8 cellular contexts compared by ENCODE assay signal in the genomic region with DNA sequence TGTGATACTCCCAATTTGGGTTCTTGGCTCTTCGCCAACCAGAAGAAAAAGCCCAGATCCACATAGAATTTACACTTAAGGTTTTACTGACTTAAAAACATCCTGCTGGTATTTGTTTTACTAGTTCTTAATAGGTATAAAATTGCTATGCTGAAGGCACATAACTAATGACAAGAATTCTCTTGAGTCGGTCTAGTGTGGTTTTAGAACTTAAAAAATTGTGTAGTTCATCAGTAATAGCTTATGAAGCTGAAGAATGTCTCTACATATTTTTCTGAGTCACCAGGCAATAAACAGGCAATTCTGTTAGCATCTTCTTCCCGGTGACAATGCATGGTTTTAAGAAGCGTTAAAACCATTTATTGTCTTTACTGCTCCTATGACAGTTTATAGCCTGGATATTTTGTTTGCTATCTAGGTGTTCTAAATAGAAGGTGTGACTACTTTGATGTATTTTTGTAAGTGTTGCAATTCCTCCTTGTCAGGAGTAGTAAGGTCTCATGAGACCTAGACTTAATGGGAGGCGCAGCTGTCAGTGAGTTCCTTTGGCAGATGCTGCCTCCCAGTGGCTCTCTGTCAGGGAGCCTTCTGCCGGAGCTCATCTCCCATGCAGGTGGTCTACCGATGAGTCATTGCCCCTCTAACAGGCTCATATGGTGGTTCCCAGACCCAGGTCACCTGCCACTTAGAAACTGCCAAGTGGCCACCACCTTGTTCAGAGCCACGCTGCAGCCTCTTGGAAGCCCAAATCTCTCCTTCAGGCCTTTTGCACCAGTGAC.
A peak's percentile ranks its signal among the peaks of the same experiment; 100 is the strongest.
DNase-seq lines count a peak whose midpoint lies in the region; ATAC-seq, FAIRE-seq and TF ChIP-seq lines count a peak whose summit lies in the region.

No MANE protein-coding gene starts in this region.

- ATAC-seq in DND-41 (ENCODE audit: insufficient read depth, low read depth) (peak; percentile 93), HG02642 (IDR thresholded peaks at IDR 0.05; ENCODE audit: poor library complexity, unreplicated experiment) (no peak), gastroesophageal sphincter (no peak), HG03108 (IDR thresholded peaks at IDR 0.05; ENCODE audit: unreplicated experiment) (no peak)

- TF ChIP-seq RAD21 in liver (IDR thresholded peaks at IDR 0.05), result peak; percentile 15 to 43

- no peaks in the 10 kb centered on the region for H3K27me3 Mint-ChIP-seq in astrocyte (ENCODE audit: low read depth, unreplicated experiment)
- peaks cover 2 to 8% of the 10 kb centered on the region in 2 donors for H3K27me3 Mint-ChIP-seq in CD4-positive, alpha-beta memory T cell

- no peaks in the 10 kb centered on the region for H3K4me1 Mint-ChIP-seq in astrocyte (ENCODE audit: low read depth, unreplicated experiment)
- H3K4me1 Mint-ChIP-seq in CD4-positive, alpha-beta memory T cell, result no peaks in the 10 kb centered on the region

- H3K4me3 Mint-ChIP-seq in astrocyte (ENCODE audit: unreplicated experiment), result no peak overlapping the region
- no peak overlapping the region for H3K4me3 Mint-ChIP-seq in CD4-positive, alpha-beta memory T cell

- H3K4me1 ChIP-seq in DND-41 (ENCODE audit: insufficient read depth, low read length) (no peaks in the 10 kb centered on the region), astrocyte (ENCODE audit: insufficient read depth, low read length) (no peaks in the 10 kb centered on the region), liver (ENCODE audit: control insufficient read depth in 4 of 4, insufficient read depth in 4 of 4, low read length in 3 of 4) (peaks cover 0 to 5% (median 1%) of the 10 kb centered on the region in 4 donors), gastroesophageal sphincter (no peaks in the 10 kb centered on the region)
- H3K4me1 ChIP-seq in CD4-positive, alpha-beta memory T cell (ENCODE audit: insufficient read depth, low read length), result no peaks in the 10 kb centered on the region

- no peaks in the 10 kb centered on the region for H3K36me3 Mint-ChIP-seq in astrocyte (ENCODE audit: low read depth, unreplicated experiment)
- H3K36me3 Mint-ChIP-seq in CD4-positive, alpha-beta memory T cell, result no peaks in the 10 kb centered on the region

- WGBS in liver, result 79% methylated on average over 8 of the region's 8 CpGs
- WGBS in gastroesophageal sphincter (ENCODE audit: low coverage in 1 of 2), 2 donors, result 40 to 49% methylated on average over 4 to 5 of the region's 8 CpGs

- no peak for FAIRE-seq in astrocyte (lab: Jason Lieb, UNC)

- H2AFZ ChIP-seq in DND-41 (ENCODE audit: low read depth, low read length), result no peak overlapping the region
- no peak overlapping the region for H2AFZ ChIP-seq in astrocyte (ENCODE audit: low read depth, low read length)

- no peaks in the 10 kb centered on the region for H3K36me3 ChIP-seq in DND-41 (ENCODE audit: insufficient read depth, low read length)
- H3K36me3 ChIP-seq in astrocyte (ENCODE audit: insufficient read depth, low read length), result no peaks in the 10 kb centered on the region
- H3K36me3 ChIP-seq in liver (ENCODE audit: control insufficient read depth in 4 of 4, insufficient read depth in 3 of 4, low read depth in 1 of 4, low read length in 3 of 4), result no peaks in the 10 kb centered on the region
- H3K36me3 ChIP-seq in CD4-positive, alpha-beta memory T cell (ENCODE audit: insufficient read depth, low read length), result no peaks in the 10 kb centered on the region
- no peaks in the 10 kb centered on the region for H3K36me3 ChIP-seq in gastroesophageal sphincter

- H3K4me2 ChIP-seq in DND-41 (ENCODE audit: insufficient read depth, low read length), result no peak overlapping the region
- H3K4me2 ChIP-seq in astrocyte (ENCODE audit: low read length), result no peak overlapping the region

- CTCF ChIA-PET in CD4-positive, alpha-beta memory T cell (lab: Charles Lee; ENCODE audit: partially characterized antibody), result no interaction called here

- TF ChIP-seq POLR2A in gastroesophageal sphincter (IDR thresholded peaks at IDR 0.05), result no peak

- H3K27ac Mint-ChIP-seq in astrocyte (ENCODE audit: unreplicated experiment), result no peak overlapping the region
- no peak overlapping the region for H3K27ac Mint-ChIP-seq in CD4-positive, alpha-beta memory T cell

- DNase-seq in DND-41 (peak; percentile 60), astrocyte (ENCODE audit: low read depth) (peak; percentile 8)
- peak; percentile 3 for DNase-seq in Jurkat, Clone E6-1 (ENCODE audit: low read depth, low spot score)
- no peak for DNase-seq in CD4-positive, alpha-beta memory T cell

- H3K79me2 ChIP-seq in DND-41 (ENCODE audit: insufficient read depth, low read length), result no peaks in the 10 kb centered on the region
- H3K79me2 ChIP-seq in astrocyte (ENCODE audit: insufficient read depth, low read length), result no peaks in the 10 kb centered on the region

- H4K20me1 ChIP-seq in DND-41 (ENCODE audit: insufficient read depth, low read length), result no peaks in the 10 kb centered on the region
- no peaks in the 10 kb centered on the region for H4K20me1 ChIP-seq in astrocyte (ENCODE audit: insufficient read depth, low read length)

- no peaks in the 10 kb centered on the region for H3K27me3 ChIP-seq in DND-41 (ENCODE audit: insufficient read depth, low read length, poor library complexity)
- H3K27me3 ChIP-seq in astrocyte (ENCODE audit: insufficient read depth, low read length), result no peaks in the 10 kb centered on the region
- no peaks in the 10 kb centered on the region for H3K27me3 ChIP-seq in liver (ENCODE audit: control insufficient read depth in 4 of 4, insufficient read depth in 4 of 4, low read length in 3 of 4)
- no peaks in the 10 kb centered on the region for H3K27me3 ChIP-seq in CD4-positive, alpha-beta memory T cell (ENCODE audit: insufficient read depth, low read length)
- no peaks in the 10 kb centered on the region for H3K27me3 ChIP-seq in gastroesophageal sphincter

- POLR2A ChIA-PET in CD4-positive, alpha-beta memory T cell (lab: Charles Lee; ENCODE audit: partially characterized antibody), result no interaction called here

- no peaks in the 10 kb centered on the region for H3K9me3 Mint-ChIP-seq in astrocyte (ENCODE audit: unreplicated experiment)
- H3K9me3 Mint-ChIP-seq in CD4-positive, alpha-beta memory T cell, result peaks cover 0 to 2% (median 0%) of the 10 kb centered on the region in 8 donors

- no peak overlapping the region for H3K9ac ChIP-seq in DND-41 (ENCODE audit: low read depth, low read length)
- no peak overlapping the region for H3K9ac ChIP-seq in astrocyte (ENCODE audit: low read length)
- no peak overlapping the region for H3K9ac ChIP-seq in liver (ENCODE audit: low read depth in 1 of 2, low read length in 2 of 2)

- H3K27ac ChIP-seq in DND-41 (ENCODE audit: low read length), result no peak overlapping the region; the same call in 1 of the 2 replicates
- no peak overlapping the region for H3K27ac ChIP-seq in astrocyte (ENCODE audit: low read depth, low read length)
- H3K27ac ChIP-seq in liver (ENCODE audit: low read depth in 1 of 2, low read length in 2 of 2), result no peak overlapping the region
- H3K27ac ChIP-seq in CD4-positive, alpha-beta memory T cell (ENCODE audit: low read depth, low read length), result no peak overlapping the region
- H3K27ac ChIP-seq in gastroesophageal sphincter, result no peak overlapping the region

- H3K9me3 ChIP-seq in DND-41 (ENCODE audit: insufficient read depth, low read length, severe bottlenecking) (no peaks in the 10 kb centered on the region), astrocyte (ENCODE audit: insufficient read depth, low read depth, low read length) (no peaks in the 10 kb centered on the region), liver (ENCODE audit: control insufficient read depth in 4 of 4, low read length in 3 of 4) (no peaks in the 10 kb centered on the region), gastroesophageal sphincter (no peaks in the 10 kb centered on the region)
- no peaks in the 10 kb centered on the region for H3K9me3 ChIP-seq in CD4-positive, alpha-beta memory T cell (ENCODE audit: control insufficient read depth in 1 of 2, low read length in 2 of 2)

- H3K4me3 ChIP-seq in DND-41 (ENCODE audit: low read depth in 1 of 2, low read length in 2 of 2), result no peak overlapping the region
- no peak overlapping the region for H3K4me3 ChIP-seq in Jurkat, Clone E6-1 (ENCODE audit: low read length)
- no peak overlapping the region for H3K4me3 ChIP-seq in astrocyte (ENCODE audit: insufficient read depth, low read depth, low read length)
- no peak overlapping the region for H3K4me3 ChIP-seq in liver (ENCODE audit: low read depth in 1 of 3, low read length in 3 of 3)
- no peak overlapping the region for H3K4me3 ChIP-seq in CD4-positive, alpha-beta memory T cell (ENCODE audit: low read length in 2 of 2)
- H3K4me3 ChIP-seq in gastroesophageal sphincter, result no peak overlapping the region

- intact Hi-C loops in CD4-positive, alpha-beta memory T cell (cut with micrococcal nuclease), result no loop called here

- TF ChIP-seq CTCF in DND-41 (IDR thresholded peaks at IDR 0.05; ENCODE audit: borderline replicate concordance, extremely low read depth, low read length, poor library complexity, severe bottlenecking) (peak; percentile 75), astrocyte (IDR thresholded peaks at IDR 0.05; ENCODE audit: insufficient read depth, low read depth, low read length) (peak; percentile 19), liver (IDR thresholded peaks at IDR 0.05; ENCODE audit: low read depth, low read length, missing input control) (no peak), gastroesophageal sphincter (IDR thresholded peaks at IDR 0.05) (peak in 1 of 4 experiments; percentile 16)

- TF ChIP-seq EP300 in gastroesophageal sphincter (IDR thresholded peaks at IDR 0.05), result no peak

TF ChIP-seq in liver, 16 proteins besides CTCF, POLR2A, EP300 and RAD21 (continues in another document):
- no peak for TF ChIP-seq TAF1 (conservative IDR thresholded peaks at IDR 0.05)
- TF ChIP-seq JUND (IDR thresholded peaks at IDR 0.05), result no peak

Comparison
In these comparisons a context has a peak if more than half of its experiments do, and no peak if none do; other contexts are left out.
1. DNase-seq: peak in DND-41 (single experiment), Jurkat, Clone E6-1 (single experiment) and astrocyte (single experiment); none in CD4-positive, alpha-beta memory T cell (0 of 5).